In genomic region chr9:92679413-92680165, GRCh38 we compare ENCODE assay signal across 1 cellular context.
TF ChIP-seq lines count a peak whose summit lies in the region.

No MANE protein-coding gene starts in this region.

TF ChIP-seq in K562, 482 proteins besides CTCF, POLR2A, EP300 and RAD21 (continued from another document):
- TF ChIP-seq ZFP91 (CRISPR knock-in tag; IDR thresholded peaks at IDR 0.05), result no peak
- no peak for TF ChIP-seq BCLAF1 (IDR thresholded peaks at IDR 0.05; ENCODE audit: borderline replicate concordance in 1 of 2, control insufficient read depth in 1 of 2, low read depth in 2 of 2, low read length in 1 of 2)
- TF ChIP-seq EZH2 (IDR thresholded peaks at IDR 0.05; ENCODE audit: borderline replicate concordance, low read depth, low read length), result no peak
- TF ChIP-seq HDAC2 (IDR thresholded peaks at IDR 0.05), result no peak
- TF ChIP-seq GABPB2 (CRISPR knock-in tag; conservative IDR thresholded peaks at IDR 0.05), result no peak
- no peak for TF ChIP-seq THAP12 (CRISPR knock-in tag; IDR thresholded peaks at IDR 0.05)
- TF ChIP-seq CBX8 (IDR thresholded peaks at IDR 0.05; ENCODE audit: borderline replicate concordance, extremely low read depth, low read depth, low read length, poor library complexity, severe bottlenecking), result no peak
- no peak for TF ChIP-seq ASH1L (IDR thresholded peaks at IDR 0.05; ENCODE audit: borderline replicate concordance, low read depth, partially characterized antibody)
- TF ChIP-seq TAL1 (IDR thresholded peaks at IDR 0.05), result no peak
- no peak for TF ChIP-seq EHMT2 (IDR thresholded peaks at IDR 0.05)
- TF ChIP-seq SMC3 (conservative IDR thresholded peaks at IDR 0.05; ENCODE audit: insufficient read depth, low read depth, low read length), result no peak
